In the genomic region with DNA sequence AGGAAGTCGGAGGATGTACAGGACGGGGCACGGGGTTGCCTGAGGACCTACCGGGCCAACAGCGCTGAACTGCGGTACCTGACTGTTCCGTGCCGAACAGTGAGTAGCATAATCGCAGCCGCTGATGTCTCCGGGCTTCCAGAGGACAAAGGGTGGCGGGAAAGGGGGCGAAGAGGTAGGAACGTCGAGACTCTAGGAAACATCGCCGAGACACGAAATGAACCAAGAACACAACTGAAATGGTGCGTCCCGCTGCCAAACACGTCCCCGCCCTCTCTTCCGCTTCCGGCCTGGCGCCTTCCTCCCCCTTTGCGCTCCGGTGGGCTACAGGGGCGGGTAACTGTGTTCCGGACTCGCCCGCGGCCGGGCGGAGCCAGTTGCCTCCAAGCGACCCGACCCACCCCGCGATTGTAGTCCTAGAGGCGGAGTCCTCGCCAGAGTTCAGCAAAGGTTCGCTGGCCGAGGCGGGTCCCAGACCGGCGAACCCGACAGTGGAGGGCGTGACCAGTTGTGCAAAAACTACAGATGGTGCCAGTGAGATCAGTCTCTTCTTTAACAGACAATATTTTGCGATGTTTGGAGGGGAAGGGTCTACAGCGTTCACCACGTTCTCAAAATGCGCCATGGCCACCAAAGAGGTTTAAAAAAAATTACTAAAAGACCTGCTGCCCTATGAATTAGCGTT, we compare ENCODE assay signal across 8 cellular contexts. TPM values are rescaled to one million over a fixed set of nuclear protein-coding genes. Genes with fewer than 3 reads are reported as not detected.
DNase-seq lines count a peak whose midpoint lies in the region; ATAC-seq and TF ChIP-seq lines count a peak whose summit lies in the region.

Gene MRPS31 (minus strand): TSS at position 257 of the 685 bp plus-strand sequence. CDS start 54 bp downstream, at position 203.

- DNase-seq in NCI-H748 (lab: John Stamatoyannopoulos, UW; ENCODE audit: unreplicated experiment) (peak; percentile 94), left lung (peak; percentile 97 to 99)
- peak; percentile 95 for DNase-seq in activated CD4-positive, alpha-beta T cell treated with anti-CD3 and anti-CD28 coated beads, Interleukin-2, amount 50 U/mL, for 1 hour
- peak; percentile 94 to 95 for DNase-seq in stimulated activated CD4-positive, alpha-beta T cell treated with anti-CD3 and anti-CD28 coated beads, Interleukin-2, amount 100 ng/mL, for 48 hours

- peak within 1 kb of the TSS; percentile 86 to 96 (median 90) for H3K9ac ChIP-seq in BLaER1 treated with 17β-estradiol and CSF1 and Interleukin-3, amounts not matched to agents 10 nM and 100 nM

- peaks cover 13% of the 10 kb centered on the region for H3K4me1 Mint-ChIP-seq in dendritic cell treated with granulocyte-macrophage colony-stimulating factor and Interleukin-4, amounts not matched to agents 40 ng/mL and 50 ng/mL, for 4 days (ENCODE audit: low read depth)

- peaks cover 15 to 23% (median 19%) of the 10 kb centered on the region in 10 experiments for H3K4me1 ChIP-seq in BLaER1 treated with 17β-estradiol and CSF1 and Interleukin-3, amounts not matched to agents 10 nM and 100 nM
- peaks cover 5 to 13% of the 10 kb centered on the region in 2 donors for H3K4me1 ChIP-seq in left lung

- H3K27ac ChIP-seq in BLaER1 treated with 17β-estradiol and CSF1 and Interleukin-3, amounts not matched to agents 10 nM and 100 nM = peak within 1 kb of the TSS; percentile 80 to 92 (median 88)
- H3K27ac ChIP-seq in left lung = peak within 1 kb of the TSS; percentile 88 to 89

- H3K27ac Mint-ChIP-seq in dendritic cell treated with granulocyte-macrophage colony-stimulating factor and Interleukin-4, amounts not matched to agents 40 ng/mL and 50 ng/mL, for 4 days = peak within 1 kb of the TSS; percentile 95

- no peaks in the 10 kb centered on the region for H3K27me3 Mint-ChIP-seq in dendritic cell treated with granulocyte-macrophage colony-stimulating factor and Interleukin-4, amounts not matched to agents 40 ng/mL and 50 ng/mL, for 4 days

- H3K9me3 Mint-ChIP-seq in dendritic cell treated with granulocyte-macrophage colony-stimulating factor and Interleukin-4, amounts not matched to agents 40 ng/mL and 50 ng/mL, for 4 days = no peaks in the 10 kb centered on the region

- no peaks in the 10 kb centered on the region for H3K9me3 ChIP-seq in BLaER1 treated with 17β-estradiol and CSF1 and Interleukin-3, amounts not matched to agents 10 nM and 100 nM (replicated peaks in 1 of 11)
- no peaks in the 10 kb centered on the region for H3K9me3 ChIP-seq in left lung

- H3K4me2 ChIP-seq in BLaER1 treated with 17β-estradiol and CSF1 and Interleukin-3, amounts not matched to agents 10 nM and 100 nM = peak within 1 kb of the TSS; percentile 76 to 98 (median 93)

- peak within 1 kb of the TSS; percentile 76 to 95 (median 86) for H3K4me3 ChIP-seq in BLaER1 treated with 17β-estradiol and CSF1 and Interleukin-3, amounts not matched to agents 10 nM and 100 nM
- H3K4me3 ChIP-seq in left lung = peak within 1 kb of the TSS; percentile 80 to 81

- ATAC-seq in GM19351 (IDR thresholded peaks at IDR 0.05; ENCODE audit: unreplicated experiment) (peak; percentile 97), HG03521 (IDR thresholded peaks at IDR 0.05; ENCODE audit: unreplicated experiment) (peak; percentile 98), left lung (peak; percentile 100)

- H3K36me3 Mint-ChIP-seq in dendritic cell treated with granulocyte-macrophage colony-stimulating factor and Interleukin-4, amounts not matched to agents 40 ng/mL and 50 ng/mL, for 4 days (ENCODE audit: low read depth) = peaks cover 19% of the 10 kb centered on the region

- H3K4me3 Mint-ChIP-seq in dendritic cell treated with granulocyte-macrophage colony-stimulating factor and Interleukin-4, amounts not matched to agents 40 ng/mL and 50 ng/mL, for 4 days = peak within 1 kb of the TSS; percentile 95

- H3K27me3 ChIP-seq in BLaER1 treated with 17β-estradiol and CSF1 and Interleukin-3, amounts not matched to agents 10 nM and 100 nM = no peaks in the 10 kb centered on the region
- H3K27me3 ChIP-seq in left lung = no peaks in the 10 kb centered on the region

- intact Hi-C loops in dendritic cell treated with granulocyte-macrophage colony-stimulating factor and Interleukin-4, amounts not matched to agents 40 ng/mL and 50 ng/mL, for 4 days (cut with micrococcal nuclease) = loop anchor here (5.0 to 10.0 kb wide), 5 partner anchors 106 to 1086 kb away; partner anchors contain the start of genes FOXO1 and WBP4
- intact Hi-C loops in left lung (cut with DNase I) = no loop called here

- no peak for TF ChIP-seq CTCF in left lung (IDR thresholded peaks at IDR 0.05)

- H4K20me1 ChIP-seq in BLaER1 treated with 17β-estradiol and CSF1 and Interleukin-3, amounts not matched to agents 10 nM and 100 nM = no peaks in the 10 kb centered on the region; a peak in 1 of 22 replicates

- H3K36me3 ChIP-seq in BLaER1 treated with 17β-estradiol and CSF1 and Interleukin-3, amounts not matched to agents 10 nM and 100 nM = peaks cover 4 to 20% (median 14%) of the 10 kb centered on the region in 11 experiments; a peak in 19 of 22 replicates
- H3K36me3 ChIP-seq in left lung = peaks cover 0 to 12% of the 10 kb centered on the region in 2 donors

RNA-seq across cellular contexts. Expression of gene MRPS31, which starts in this region (rescaled TPM):
- 10 to 100 TPM; 13.3 to 18.4 TPM for total RNA-seq in left lung

Comparison
In these comparisons a context has a peak if more than half of its experiments do, and no peak if none do; other contexts are left out.
1. Peak in every context shown above with its lines: DNase-seq, ATAC-seq, H3K4me3 ChIP-seq and H3K27ac ChIP-seq.